Comparison of ENCODE assay signal across 8 cellular contexts in genomic region chr9:215631-216155, GRCh38. TPM values are rescaled to one million over a fixed set of nuclear protein-coding genes. Genes with fewer than 3 reads are reported as not detected.
DNase-seq lines count a peak whose midpoint lies in the region; ATAC-seq and TF ChIP-seq lines count a peak whose summit lies in the region.

No MANE protein-coding gene starts in this region.

- RAD21 ChIA-PET in HCT116 (lab: Charles Lee; ENCODE audit: low non-redundant PET in 1 of 2, low total read pairs in 2 of 2, uncharacterized antibody in 2 of 2, unreplicated experiment in 2 of 2): no interaction called here

- no peak overlapping the region for H3K27ac ChIP-seq in HCT116 (ENCODE audit: low read depth, low read length)
- H3K27ac ChIP-seq in iPS-20b (ENCODE audit: low read length): no peak overlapping the region
- H3K27ac ChIP-seq in spleen: peak overlapping the region; percentile 86 to 98 (median 96)

- ATAC-seq in HCT116 (no peak), GM21723 (IDR thresholded peaks at IDR 0.05; ENCODE audit: unreplicated experiment) (no peak)
- no peak for ATAC-seq in activated CD8-positive, alpha-beta T cell treated with anti-CD3 and anti-CD28 coated beads for 36 hours

- no peak overlapping the region for H3K9ac ChIP-seq in HCT116 (ENCODE audit: low read length)
- H3K9ac ChIP-seq in iPS-20b (ENCODE audit: low read depth, low read length): peak overlapping the region; percentile 54; the same call in 1 of the 2 replicates

- peaks cover 0 to 7% of the 10 kb centered on the region in 2 experiments; a peak in 1 of 4 replicates for H3K4me1 ChIP-seq in HCT116 (ENCODE audit: control insufficient read depth in 1 of 2, insufficient read depth in 2 of 2, low read length in 2 of 2)
- no peaks in the 10 kb centered on the region for H3K4me1 ChIP-seq in iPS-20b (ENCODE audit: insufficient read depth, low read length)
- H3K4me1 ChIP-seq in spleen: peaks cover 17 to 96% (median 85%) of the 10 kb centered on the region in 6 donors

- TF ChIP-seq CTCF in HCT116 (IDR thresholded peaks at IDR 0.05 in 2 of 3, conservative IDR thresholded peaks at IDR 0.05 in 1 of 3; ENCODE audit: borderline replicate concordance in 1 of 3, insufficient read depth in 1 of 3, low read depth in 2 of 3, low read length in 2 of 3) (no peak), spleen (IDR thresholded peaks at IDR 0.05 in 8 of 11, conservative IDR thresholded peaks at IDR 0.05 in 3 of 11) (no peak)
- no peak for TF ChIP-seq CTCF in activated CD8-positive, alpha-beta T cell treated with anti-CD3 and anti-CD28 coated beads for 36 hours (IDR thresholded peaks at IDR 0.05)

- no peaks in the 10 kb centered on the region for H3K27me3 ChIP-seq in HCT116 (ENCODE audit: insufficient read depth, low read length)
- H3K27me3 ChIP-seq in iPS-20b (ENCODE audit: insufficient read depth, low read length): peaks cover 56% of the 10 kb centered on the region
- H3K27me3 ChIP-seq in spleen (replicated peaks in 1 of 7): no peaks in the 10 kb centered on the region

- POLR2A ChIA-PET in HCT116 (lab: Charles Lee): no interaction called here
- POLR2A ChIA-PET in activated CD8-positive, alpha-beta T cell treated with anti-CD3 and anti-CD28 coated beads for 36 hours (lab: Charles Lee): interaction anchor here (0.8 to 1.1 kb wide), 2 partner anchors 9 to 80 kb away, joined by 3 to 7 read pairs; no protein-coding TSS in a partner anchor

- BruUV-seq in HCT116 (replicated peaks; lab: Mats Ljungman, UMichigan): no TSS peak

- no peaks in the 10 kb centered on the region for H3K36me3 ChIP-seq in HCT116 (ENCODE audit: control insufficient read depth in 1 of 2, insufficient read depth in 2 of 2, low read length in 2 of 2)
- H3K36me3 ChIP-seq in iPS-20b (ENCODE audit: insufficient read depth, low read depth, low read length): no peaks in the 10 kb centered on the region
- no peaks in the 10 kb centered on the region for H3K36me3 ChIP-seq in spleen

- H3K9me3 ChIP-seq in HCT116 (ENCODE audit: control insufficient read depth in 1 of 2, insufficient read depth in 1 of 2, low read depth in 1 of 2, low read length in 2 of 2) (no peaks in the 10 kb centered on the region), iPS-20b (ENCODE audit: insufficient read depth, low read depth, low read length) (no peaks in the 10 kb centered on the region), spleen (no peaks in the 10 kb centered on the region)

- CTCF ChIA-PET in HCT116 (lab: Charles Lee): no interaction called here
- CTCF ChIA-PET in activated CD8-positive, alpha-beta T cell treated with anti-CD3 and anti-CD28 coated beads for 36 hours (lab: Charles Lee): interaction anchor here (0.9 to 1.6 kb wide), 8 partner anchors 19 to 111 kb away, joined by 3 to 7 read pairs (median 4); no protein-coding TSS in a partner anchor

- no peak overlapping the region for H3K27ac Mint-ChIP-seq in activated CD8-positive, alpha-beta T cell treated with anti-CD3 and anti-CD28 coated beads for 36 hours

- H3K9me3 Mint-ChIP-seq in activated CD8-positive, alpha-beta T cell treated with anti-CD3 and anti-CD28 coated beads for 36 hours: no peaks in the 10 kb centered on the region

- DNase-seq in HCT116 (ENCODE audit: low read depth, low spot score) (no peak), spleen (no peak), SIG-M5 treated with dmso at 0.1 percent for 504 hours (lab: John Stamatoyannopoulos, UW; ENCODE audit: unreplicated experiment) (no peak), amygdala (lab: John Stamatoyannopoulos, UW) (no peak), NCI-H2171 (lab: John Stamatoyannopoulos, UW) (no peak)
- no peak for DNase-seq in activated CD8-positive, alpha-beta T cell treated with anti-CD3 and anti-CD28 coated beads for 36 hours

- H3K4me3 ChIP-seq in HCT116 (replicated peaks in 1 of 2; ENCODE audit: low read depth in 1 of 2, low read length in 2 of 2) (peak overlapping the region in 1 of 2 experiments; percentile 32; a peak in 2 of 4 replicates), iPS-20b (ENCODE audit: low read length) (peak overlapping the region; percentile 76), spleen (peak overlapping the region; percentile 41 to 84 (median 76))

- WGBS in spleen, 5 donors: 37 to 58% (median 44%) methylated on average over 6 of the region's 6 CpGs

- TF ChIP-seq RAD21 in HCT116 (IDR thresholded peaks at IDR 0.05; ENCODE audit: low read depth): no peak

- no peaks in the 10 kb centered on the region for H3K9me2 ChIP-seq in HCT116 (ENCODE audit: insufficient read depth)

- peak overlapping the region; percentile 76 for H3K4me3 Mint-ChIP-seq in activated CD8-positive, alpha-beta T cell treated with anti-CD3 and anti-CD28 coated beads for 36 hours

- peaks cover 15% of the 10 kb centered on the region for H3K27me3 Mint-ChIP-seq in activated CD8-positive, alpha-beta T cell treated with anti-CD3 and anti-CD28 coated beads for 36 hours

- no peak for TF ChIP-seq POLR2A in HCT116 (IDR thresholded peaks at IDR 0.05; ENCODE audit: borderline replicate concordance, extremely low read depth, insufficient read depth, insufficient read length)
- TF ChIP-seq POLR2A in spleen (IDR thresholded peaks at IDR 0.05): no peak

- intact Hi-C loops in HCT116 (cut with micrococcal nuclease): no loop called here
- intact Hi-C loops in activated CD8-positive, alpha-beta T cell treated with anti-CD3 and anti-CD28 coated beads for 36 hours (cut with micrococcal nuclease): no loop called here
- intact Hi-C loops in spleen (cut with DNase I; ENCODE audit: low total_unique reads): no loop called here

- no peaks in the 10 kb centered on the region for H3K79me2 ChIP-seq in HCT116 (ENCODE audit: insufficient read depth, low read length)

- no peaks in the 10 kb centered on the region for H4K20me1 ChIP-seq in HCT116 (ENCODE audit: insufficient read depth)

- peak overlapping the region; percentile 27 for H2AFZ ChIP-seq in HCT116 (ENCODE audit: low read depth, low read length, poor library complexity, severe bottlenecking)

- peaks cover 9% of the 10 kb centered on the region for H3K4me1 Mint-ChIP-seq in activated CD8-positive, alpha-beta T cell treated with anti-CD3 and anti-CD28 coated beads for 36 hours (ENCODE audit: low read depth)

- no peaks in the 10 kb centered on the region for H3K36me3 Mint-ChIP-seq in activated CD8-positive, alpha-beta T cell treated with anti-CD3 and anti-CD28 coated beads for 36 hours (ENCODE audit: low read depth)

- H3K4me2 ChIP-seq in HCT116 (ENCODE audit: low read length): peak overlapping the region; percentile 72

TF ChIP-seq in HCT116, 20 proteins besides CTCF, POLR2A, EP300 and RAD21:
- no peak for TF ChIP-seq YY1 (IDR thresholded peaks at IDR 0.05; ENCODE audit: extremely low read depth, insufficient replicate concordance, low read depth, low read length)
- TF ChIP-seq MAX (IDR thresholded peaks at IDR 0.05): no peak
- TF ChIP-seq TCF7L2 (IDR thresholded peaks at IDR 0.05; ENCODE audit: borderline replicate concordance, extremely low read depth, insufficient read depth, insufficient read length): no peak

RNA-seq across cellular contexts. Expression of gene DOCK8, which starts 1.0 kb away (rescaled TPM):
- total RNA-seq in HCT116 (2021; ENCODE audit: unreplicated experiment) (0.37 TPM), spleen (100 to 1,000 TPM; 153 to 275 (median 196) TPM)
- 0.04 and 0.09 TPM in 2 replicates for polyA plus RNA-seq in HCT116 (2012)
- 100 to 1,000 TPM; 163 to 166 TPM for total RNA-seq in activated CD8-positive, alpha-beta T cell treated with anti-CD3 and anti-CD28 coated beads for 36 hours
- 10 to 100 TPM; 34.3 to 40.1 (median 39.1) TPM for polyA plus RNA-seq in spleen

RNA-seq across cellular contexts. Expression of gene ZNG1A, which starts 36.8 kb away (rescaled TPM):
- total RNA-seq in HCT116 (2021; ENCODE audit: unreplicated experiment): 48.5 TPM
- polyA plus RNA-seq in HCT116 (2012): 26.3 and 30.9 TPM in 2 replicates
- 10 to 100 TPM; 44.5 to 47.4 TPM for total RNA-seq in activated CD8-positive, alpha-beta T cell treated with anti-CD3 and anti-CD28 coated beads for 36 hours
- 10 to 100 TPM; 27.3 to 52.3 (median 38.0) TPM for total RNA-seq in spleen
- 10 to 100 TPM; 24.0 to 34.6 (median 24.4) TPM for polyA plus RNA-seq in spleen

Comparison
In these comparisons a context has a peak if more than half of its experiments do, and no peak if none do; other contexts are left out.
1. H3K27ac ChIP-seq: peak in spleen (8 of 8); none in HCT116 (single experiment) and iPS-20b (single experiment).
2. RNA of gene DOCK8, which starts 1.0 kb away (total RNA-seq): 153 to 275 TPM in spleen and 163 to 166 TPM in activated CD8-positive, alpha-beta T cell treated with anti-CD3 and anti-CD28 coated beads for 36 hours; 0.37 TPM in HCT116 (single experiment); every median in the first group is over 100 times any median in the second.